Comparison of ENCODE assay signal across 18 cellular contexts in genomic region chr15:75232252-75232813, GRCh38. TPM values are rescaled to one million over a fixed set of nuclear protein-coding genes. Genes with fewer than 3 reads are reported as not detected.
A peak's percentile ranks its signal among the peaks of the same experiment; 100 is the strongest.
DNase-seq lines count a peak whose midpoint lies in the region; ATAC-seq and TF ChIP-seq lines count a peak whose summit lies in the region.
"Had no signal": no experiment of that assay in that cellular context is flagged by ENCODE, and none has a peak within 500 bp of the region (broad histone marks: within the 10 kb centered on the region; RNA-seq: fewer than 3 reads in every experiment).

No MANE protein-coding gene starts in this region.

- intact Hi-C loops in natural killer cell (cut with micrococcal nuclease): no loop called here
- intact Hi-C loops in posterior vena cava (cut with DNase I): loop anchor here in 1 of 2 donors (10.0 kb wide), 1 partner anchor 72 kb away; no protein-coding TSS in a partner anchor

- no peak for ATAC-seq in natural killer cell treated with Interleukin-12 subunit alpha and Interleukin-12 subunit beta and Interleukin-15 and Interleukin-18, amount 100 ng/mL, for 72 hours
- ATAC-seq in natural killer cell: no peak
- ATAC-seq: HepG2, PC-3 had no signal

- no peak overlapping the region for H3K27ac Mint-ChIP-seq in natural killer cell treated with Interleukin-12 subunit alpha and Interleukin-12 subunit beta and Interleukin-15 and Interleukin-18, amount 100 ng/mL, for 72 hours
- no peak overlapping the region for H3K27ac Mint-ChIP-seq in natural killer cell
- no peak overlapping the region for H3K27ac Mint-ChIP-seq in chondrocyte (ENCODE audit: unreplicated experiment)
- H3K27ac Mint-ChIP-seq in immature natural killer cell: no peak overlapping the region

- H3K27me3 Mint-ChIP-seq in natural killer cell treated with Interleukin-12 subunit alpha and Interleukin-12 subunit beta and Interleukin-15 and Interleukin-18, amount 100 ng/mL, for 72 hours: peaks cover 5 to 22% of the 10 kb centered on the region in 2 donors
- peaks cover 0 to 5% of the 10 kb centered on the region in 2 donors for H3K27me3 Mint-ChIP-seq in natural killer cell (ENCODE audit: low read depth in 2 of 2)
- peaks cover 25% of the 10 kb centered on the region for H3K27me3 Mint-ChIP-seq in chondrocyte (ENCODE audit: low read depth)
- H3K27me3 Mint-ChIP-seq in immature natural killer cell (ENCODE audit: low read depth in 3 of 3): peaks cover 0 to 6% (median 2%) of the 10 kb centered on the region in 3 donors

- peaks cover 3 to 6% of the 10 kb centered on the region in 2 donors for H3K4me1 Mint-ChIP-seq in natural killer cell treated with Interleukin-12 subunit alpha and Interleukin-12 subunit beta and Interleukin-15 and Interleukin-18, amount 100 ng/mL, for 72 hours (ENCODE audit: low read depth in 2 of 2)
- no peaks in the 10 kb centered on the region for H3K4me1 Mint-ChIP-seq in natural killer cell
- H3K4me1 Mint-ChIP-seq in chondrocyte (ENCODE audit: low read depth): no peaks in the 10 kb centered on the region
- H3K4me1 Mint-ChIP-seq in immature natural killer cell: no peaks in the 10 kb centered on the region
- H3K4me1 Mint-ChIP-seq: CD8-positive, alpha-beta memory T cell had no signal

- peak; percentile 31 for DNase-seq in natural killer cell treated with Interleukin-12 subunit alpha and Interleukin-12 subunit beta and Interleukin-15 and Interleukin-18, amount 100 ng/mL, for 72 hours (ENCODE audit: low spot score)
- DNase-seq in natural killer cell (no peak), chondrocyte (ENCODE audit: low spot score) (peak; percentile 75), posterior vena cava (ENCODE audit: low spot score) (peak; percentile 36), immature natural killer cell (no peak), NCI-H524 treated with DMSO at 0.1 percent for 48 hours (lab: John Stamatoyannopoulos, UW) (no peak), NK-92 (lab: John Stamatoyannopoulos, UW; ENCODE audit: unreplicated experiment) (no peak)
- DNase-seq: C1 segment of cervical spinal cord, DMS79, KG1, MV-4-11, NCI-H1694 treated with DMSO at 0.1 percent for 48 hours, NCI-H2107, NCI-H510A treated with DMSO at 0.1 percent for 48 hours, PC-3, SJCRH30 had no signal

- no peak overlapping the region for H3K4me3 Mint-ChIP-seq in natural killer cell treated with Interleukin-12 subunit alpha and Interleukin-12 subunit beta and Interleukin-15 and Interleukin-18, amount 100 ng/mL, for 72 hours
- H3K4me3 Mint-ChIP-seq in natural killer cell: no peak overlapping the region
- H3K4me3 Mint-ChIP-seq in chondrocyte (ENCODE audit: unreplicated experiment): no peak overlapping the region
- no peak overlapping the region for H3K4me3 Mint-ChIP-seq in immature natural killer cell

- TF ChIP-seq CTCF in natural killer cell (IDR thresholded peaks at IDR 0.05): no peak
- no peak for TF ChIP-seq CTCF in chondrocyte (IDR thresholded peaks at IDR 0.05)

- H3K36me3 Mint-ChIP-seq in natural killer cell treated with Interleukin-12 subunit alpha and Interleukin-12 subunit beta and Interleukin-15 and Interleukin-18, amount 100 ng/mL, for 72 hours: no peaks in the 10 kb centered on the region
- H3K36me3 Mint-ChIP-seq in natural killer cell: no peaks in the 10 kb centered on the region
- H3K36me3 Mint-ChIP-seq in chondrocyte (ENCODE audit: low read depth): no peaks in the 10 kb centered on the region
- H3K36me3 Mint-ChIP-seq in immature natural killer cell: no peaks in the 10 kb centered on the region
- H3K36me3 Mint-ChIP-seq: CD8-positive, alpha-beta memory T cell had no signal

- no peaks in the 10 kb centered on the region for H3K9me3 Mint-ChIP-seq in natural killer cell treated with Interleukin-12 subunit alpha and Interleukin-12 subunit beta and Interleukin-15 and Interleukin-18, amount 100 ng/mL, for 72 hours
- H3K9me3 Mint-ChIP-seq in natural killer cell: no peaks in the 10 kb centered on the region
- H3K9me3 Mint-ChIP-seq in chondrocyte (ENCODE audit: low read depth): no peaks in the 10 kb centered on the region
- H3K9me3 Mint-ChIP-seq in immature natural killer cell: no peaks in the 10 kb centered on the region

RNA-seq across cellular contexts. Expression of gene GOLGA6C, which starts 25.8 kb away (rescaled TPM):
- total RNA-seq in natural killer cell treated with Interleukin-12 subunit alpha and Interleukin-12 subunit beta and Interleukin-15 and Interleukin-18, amount 100 ng/mL, for 72 hours: under 1 TPM in 1 of 2 donors, not detected in 1; 0.21 TPM
- not detected for total RNA-seq in natural killer cell
- not detected in 3 replicates for total RNA-seq in chondrocyte
- total RNA-seq in posterior vena cava: not detected
- polyA plus RNA-seq in immature natural killer cell: not detected
- total RNA-seq: CD8-positive, alpha-beta memory T cell; HepG2; PC-3; SJCRH30 had no signal
- polyA plus RNA-seq: CD8-positive, alpha-beta memory T cell; HepG2 had no signal

RNA-seq across cellular contexts. Expression of gene C15orf39, which starts 30.7 kb away (rescaled TPM):
- total RNA-seq in natural killer cell treated with Interleukin-12 subunit alpha and Interleukin-12 subunit beta and Interleukin-15 and Interleukin-18, amount 100 ng/mL, for 72 hours: 10 to 100 TPM; 26.8 to 30.3 TPM
- total RNA-seq in natural killer cell (10 to 100 TPM; 63.5 to 89.2 (median 70.1) TPM), chondrocyte (12.2 to 33.4 TPM (median 32.9 TPM) in 3 replicates), posterior vena cava (10 to 100 TPM; 25.8 to 26.4 TPM)
- polyA plus RNA-seq in immature natural killer cell: 10 to 100 TPM in 1 of 3 donors, 1 to 10 TPM in 2; 3.8 to 14.0 (median 4.7) TPM

RNA-seq across cellular contexts. Expression of gene GOLGA6D, which starts 50.3 kb away (rescaled TPM):
- not detected for total RNA-seq in natural killer cell treated with Interleukin-12 subunit alpha and Interleukin-12 subunit beta and Interleukin-15 and Interleukin-18, amount 100 ng/mL, for 72 hours
- total RNA-seq in natural killer cell: not detected
- total RNA-seq in chondrocyte: 0.15 TPM in 1 of 3 replicates, not detected in the others
- total RNA-seq in posterior vena cava: not detected
- polyA plus RNA-seq in immature natural killer cell: not detected
- total RNA-seq: CD8-positive, alpha-beta memory T cell; HepG2; PC-3; SJCRH30 had no signal
- polyA plus RNA-seq: CD8-positive, alpha-beta memory T cell had no signal

Comparison
In these comparisons a context has a peak if more than half of its experiments do, and no peak if none do; other contexts are left out.
1. DNase-seq: peak in natural killer cell treated with Interleukin-12 subunit alpha and Interleukin-12 subunit beta and Interleukin-15 and Interleukin-18, amount 100 ng/mL, for 72 hours (single experiment), chondrocyte (single experiment) and posterior vena cava (single experiment); none in natural killer cell (single experiment), immature natural killer cell (0 of 3), NCI-H524 treated with DMSO at 0.1 percent for 48 hours (single experiment) and NK-92 (single experiment).